ENCODE assay signal across 1 cellular context in the genomic region with DNA sequence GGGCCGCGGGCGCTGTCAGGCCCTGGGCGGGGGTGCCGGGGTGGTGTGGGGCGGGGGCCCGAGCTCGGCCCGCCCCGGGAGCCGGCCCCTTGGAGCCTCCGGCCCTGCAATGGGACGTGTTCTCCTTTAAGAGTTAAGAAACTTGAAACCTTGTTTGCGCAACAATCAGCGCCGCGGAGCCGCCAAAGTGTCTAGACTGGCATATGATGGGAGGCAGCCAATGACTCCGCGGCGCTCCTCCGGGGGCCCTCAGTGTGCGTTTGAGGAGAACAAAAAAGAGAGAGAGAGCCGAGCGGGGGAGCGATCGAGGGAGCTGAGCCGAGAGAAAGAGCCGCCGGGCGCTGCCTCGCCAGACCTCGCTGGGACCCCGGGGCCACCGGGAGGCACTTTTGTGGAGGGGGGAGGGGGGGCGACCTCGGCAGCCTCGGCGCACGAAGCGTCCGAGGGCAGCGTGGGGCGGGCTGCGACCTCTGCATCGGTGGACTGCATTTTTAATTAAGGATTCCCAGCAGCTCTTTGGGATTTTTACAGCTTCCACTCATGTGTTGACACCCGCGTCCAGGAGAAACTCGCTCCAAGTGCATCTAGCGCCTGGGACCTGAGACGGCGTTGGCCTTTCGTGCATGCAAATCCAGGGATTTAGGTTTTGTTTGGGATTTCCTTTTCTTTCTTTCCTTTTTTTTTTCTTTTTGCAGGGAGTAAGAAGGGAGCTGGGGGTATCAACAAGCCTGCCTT.
TF ChIP-seq lines count a peak whose summit lies in the region.

A gene (plus strand): TSS at position 202 of the 735 bp plus-strand sequence. CDS start 1,023 bp downstream, outside the sequence.

TF ChIP-seq in HepG2, 621 proteins besides CTCF, POLR2A, EP300 and RAD21 (continued from another document and continues in another):
- TF ChIP-seq, protein P1, sequence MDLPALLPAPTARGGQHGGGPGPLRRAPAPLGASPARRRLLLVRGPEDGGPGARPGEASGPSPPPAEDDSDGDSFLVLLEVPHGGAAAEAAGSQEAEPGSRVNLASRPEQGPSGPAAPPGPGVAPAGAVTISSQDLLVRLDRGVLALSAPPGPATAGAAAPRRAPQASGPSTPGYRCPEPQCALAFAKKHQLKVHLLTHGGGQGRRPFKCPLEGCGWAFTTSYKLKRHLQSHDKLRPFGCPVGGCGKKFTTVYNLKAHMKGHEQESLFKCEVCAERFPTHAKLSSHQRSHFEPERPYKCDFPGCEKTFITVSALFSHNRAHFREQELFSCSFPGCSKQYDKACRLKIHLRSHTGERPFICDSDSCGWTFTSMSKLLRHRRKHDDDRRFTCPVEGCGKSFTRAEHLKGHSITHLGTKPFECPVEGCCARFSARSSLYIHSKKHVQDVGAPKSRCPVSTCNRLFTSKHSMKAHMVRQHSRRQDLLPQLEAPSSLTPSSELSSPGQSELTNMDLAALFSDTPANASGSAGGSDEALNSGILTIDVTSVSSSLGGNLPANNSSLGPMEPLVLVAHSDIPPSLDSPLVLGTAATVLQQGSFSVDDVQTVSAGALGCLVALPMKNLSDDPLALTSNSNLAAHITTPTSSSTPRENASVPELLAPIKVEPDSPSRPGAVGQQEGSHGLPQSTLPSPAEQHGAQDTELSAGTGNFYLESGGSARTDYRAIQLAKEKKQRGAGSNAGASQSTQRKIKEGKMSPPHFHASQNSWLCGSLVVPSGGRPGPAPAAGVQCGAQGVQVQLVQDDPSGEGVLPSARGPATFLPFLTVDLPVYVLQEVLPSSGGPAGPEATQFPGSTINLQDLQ (CRISPR knock-in tag; IDR thresholded peaks at IDR 0.05), result peak; percentile 63; the same call in 1 of the 2 replicates
- 0 out of 2 replicates have a peak, but pooled peaks have one; percentile 58 for TF ChIP-seq ZSCAN9 (CRISPR knock-in tag; IDR thresholded peaks at IDR 0.05; ENCODE audit: borderline replicate concordance)
- TF ChIP-seq, protein P2, sequence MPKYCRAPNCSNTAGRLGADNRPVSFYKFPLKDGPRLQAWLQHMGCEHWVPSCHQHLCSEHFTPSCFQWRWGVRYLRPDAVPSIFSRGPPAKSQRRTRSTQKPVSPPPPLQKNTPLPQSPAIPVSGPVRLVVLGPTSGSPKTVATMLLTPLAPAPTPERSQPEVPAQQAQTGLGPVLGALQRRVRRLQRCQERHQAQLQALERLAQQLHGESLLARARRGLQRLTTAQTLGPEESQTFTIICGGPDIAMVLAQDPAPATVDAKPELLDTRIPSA (CRISPR knock-in tag; IDR thresholded peaks at IDR 0.05; ENCODE audit: borderline replicate concordance), result no peak
- TF ChIP-seq, protein P3, sequence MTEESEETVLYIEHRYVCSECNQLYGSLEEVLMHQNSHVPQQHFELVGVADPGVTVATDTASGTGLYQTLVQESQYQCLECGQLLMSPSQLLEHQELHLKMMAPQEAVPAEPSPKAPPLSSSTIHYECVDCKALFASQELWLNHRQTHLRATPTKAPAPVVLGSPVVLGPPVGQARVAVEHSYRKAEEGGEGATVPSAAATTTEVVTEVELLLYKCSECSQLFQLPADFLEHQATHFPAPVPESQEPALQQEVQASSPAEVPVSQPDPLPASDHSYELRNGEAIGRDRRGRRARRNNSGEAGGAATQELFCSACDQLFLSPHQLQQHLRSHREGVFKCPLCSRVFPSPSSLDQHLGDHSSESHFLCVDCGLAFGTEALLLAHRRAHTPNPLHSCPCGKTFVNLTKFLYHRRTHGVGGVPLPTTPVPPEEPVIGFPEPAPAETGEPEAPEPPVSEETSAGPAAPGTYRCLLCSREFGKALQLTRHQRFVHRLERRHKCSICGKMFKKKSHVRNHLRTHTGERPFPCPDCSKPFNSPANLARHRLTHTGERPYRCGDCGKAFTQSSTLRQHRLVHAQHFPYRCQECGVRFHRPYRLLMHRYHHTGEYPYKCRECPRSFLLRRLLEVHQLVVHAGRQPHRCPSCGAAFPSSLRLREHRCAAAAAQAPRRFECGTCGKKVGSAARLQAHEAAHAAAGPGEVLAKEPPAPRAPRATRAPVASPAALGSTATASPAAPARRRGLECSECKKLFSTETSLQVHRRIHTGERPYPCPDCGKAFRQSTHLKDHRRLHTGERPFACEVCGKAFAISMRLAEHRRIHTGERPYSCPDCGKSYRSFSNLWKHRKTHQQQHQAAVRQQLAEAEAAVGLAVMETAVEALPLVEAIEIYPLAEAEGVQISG (CRISPR knock-in tag; IDR thresholded peaks at IDR 0.05), result peak; percentile 55
- TF ChIP-seq ZNF33A (CRISPR knock-in tag; IDR thresholded peaks at IDR 0.05; ENCODE audit: borderline replicate concordance), result no peak
- TF ChIP-seq SALL2 (CRISPR knock-in tag; IDR thresholded peaks at IDR 0.05), result no peak
- TF ChIP-seq, protein P4, sequence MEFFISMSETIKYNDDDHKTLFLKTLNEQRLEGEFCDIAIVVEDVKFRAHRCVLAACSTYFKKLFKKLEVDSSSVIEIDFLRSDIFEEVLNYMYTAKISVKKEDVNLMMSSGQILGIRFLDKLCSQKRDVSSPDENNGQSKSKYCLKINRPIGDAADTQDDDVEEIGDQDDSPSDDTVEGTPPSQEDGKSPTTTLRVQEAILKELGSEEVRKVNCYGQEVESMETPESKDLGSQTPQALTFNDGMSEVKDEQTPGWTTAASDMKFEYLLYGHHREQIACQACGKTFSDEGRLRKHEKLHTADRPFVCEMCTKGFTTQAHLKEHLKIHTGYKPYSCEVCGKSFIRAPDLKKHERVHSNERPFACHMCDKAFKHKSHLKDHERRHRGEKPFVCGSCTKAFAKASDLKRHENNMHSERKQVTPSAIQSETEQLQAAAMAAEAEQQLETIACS (CRISPR knock-in tag; IDR thresholded peaks at IDR 0.05), result no peak; the same call in 1 of the 2 replicates
- no peak for TF ChIP-seq DNMT1 (CRISPR knock-in tag; IDR thresholded peaks at IDR 0.05)
- no peak for TF ChIP-seq ZNF230 (CRISPR knock-in tag; IDR thresholded peaks at IDR 0.05)
- TF ChIP-seq MYNN (CRISPR knock-in tag; IDR thresholded peaks at IDR 0.05; ENCODE audit: low read depth), result no peak
- TF ChIP-seq NFE2 (CRISPR knock-in tag; IDR thresholded peaks at IDR 0.05), result no peak
- TF ChIP-seq, protein P5, sequence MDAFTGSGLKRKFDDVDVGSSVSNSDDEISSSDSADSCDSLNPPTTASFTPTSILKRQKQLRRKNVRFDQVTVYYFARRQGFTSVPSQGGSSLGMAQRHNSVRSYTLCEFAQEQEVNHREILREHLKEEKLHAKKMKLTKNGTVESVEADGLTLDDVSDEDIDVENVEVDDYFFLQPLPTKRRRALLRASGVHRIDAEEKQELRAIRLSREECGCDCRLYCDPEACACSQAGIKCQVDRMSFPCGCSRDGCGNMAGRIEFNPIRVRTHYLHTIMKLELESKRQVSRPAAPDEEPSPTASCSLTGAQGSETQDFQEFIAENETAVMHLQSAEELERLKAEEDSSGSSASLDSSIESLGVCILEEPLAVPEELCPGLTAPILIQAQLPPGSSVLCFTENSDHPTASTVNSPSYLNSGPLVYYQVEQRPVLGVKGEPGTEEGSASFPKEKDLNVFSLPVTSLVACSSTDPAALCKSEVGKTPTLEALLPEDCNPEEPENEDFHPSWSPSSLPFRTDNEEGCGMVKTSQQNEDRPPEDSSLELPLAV (CRISPR knock-in tag; conservative IDR thresholded peaks at IDR 0.05; ENCODE audit: low read depth), result no peak
- TF ChIP-seq XRCC5 (optimal IDR thresholded peaks at IDR 0.05; ENCODE audit: low read length), result peak; percentile 26
- no peak for TF ChIP-seq ZNF292 (CRISPR knock-in tag; IDR thresholded peaks at IDR 0.05; ENCODE audit: borderline replicate concordance, low read depth)
- TF ChIP-seq, protein P6, sequence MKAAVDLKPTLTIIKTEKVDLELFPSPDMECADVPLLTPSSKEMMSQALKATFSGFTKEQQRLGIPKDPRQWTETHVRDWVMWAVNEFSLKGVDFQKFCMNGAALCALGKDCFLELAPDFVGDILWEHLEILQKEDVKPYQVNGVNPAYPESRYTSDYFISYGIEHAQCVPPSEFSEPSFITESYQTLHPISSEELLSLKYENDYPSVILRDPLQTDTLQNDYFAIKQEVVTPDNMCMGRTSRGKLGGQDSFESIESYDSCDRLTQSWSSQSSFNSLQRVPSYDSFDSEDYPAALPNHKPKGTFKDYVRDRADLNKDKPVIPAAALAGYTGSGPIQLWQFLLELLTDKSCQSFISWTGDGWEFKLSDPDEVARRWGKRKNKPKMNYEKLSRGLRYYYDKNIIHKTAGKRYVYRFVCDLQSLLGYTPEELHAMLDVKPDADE (CRISPR knock-in tag; IDR thresholded peaks at IDR 0.05), result no peak
- TF ChIP-seq RBM39 (IDR thresholded peaks at IDR 0.05; ENCODE audit: low read depth, low read length, poor library complexity, severe bottlenecking), result no peak
- no peak for TF ChIP-seq ZMYM3 (CRISPR knock-in tag; IDR thresholded peaks at IDR 0.05)
- no peak for TF ChIP-seq ZNF782 (CRISPR knock-in tag; IDR thresholded peaks at IDR 0.05; ENCODE audit: borderline replicate concordance)
- TF ChIP-seq ATF1 (CRISPR knock-in tag; IDR thresholded peaks at IDR 0.05), result no peak
- TF ChIP-seq, protein P7, sequence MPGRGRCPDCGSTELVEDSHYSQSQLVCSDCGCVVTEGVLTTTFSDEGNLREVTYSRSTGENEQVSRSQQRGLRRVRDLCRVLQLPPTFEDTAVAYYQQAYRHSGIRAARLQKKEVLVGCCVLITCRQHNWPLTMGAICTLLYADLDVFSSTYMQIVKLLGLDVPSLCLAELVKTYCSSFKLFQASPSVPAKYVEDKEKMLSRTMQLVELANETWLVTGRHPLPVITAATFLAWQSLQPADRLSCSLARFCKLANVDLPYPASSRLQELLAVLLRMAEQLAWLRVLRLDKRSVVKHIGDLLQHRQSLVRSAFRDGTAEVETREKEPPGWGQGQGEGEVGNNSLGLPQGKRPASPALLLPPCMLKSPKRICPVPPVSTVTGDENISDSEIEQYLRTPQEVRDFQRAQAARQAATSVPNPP (CRISPR knock-in tag; IDR thresholded peaks at IDR 0.05), result no peak
- TF ChIP-seq, protein P8, sequence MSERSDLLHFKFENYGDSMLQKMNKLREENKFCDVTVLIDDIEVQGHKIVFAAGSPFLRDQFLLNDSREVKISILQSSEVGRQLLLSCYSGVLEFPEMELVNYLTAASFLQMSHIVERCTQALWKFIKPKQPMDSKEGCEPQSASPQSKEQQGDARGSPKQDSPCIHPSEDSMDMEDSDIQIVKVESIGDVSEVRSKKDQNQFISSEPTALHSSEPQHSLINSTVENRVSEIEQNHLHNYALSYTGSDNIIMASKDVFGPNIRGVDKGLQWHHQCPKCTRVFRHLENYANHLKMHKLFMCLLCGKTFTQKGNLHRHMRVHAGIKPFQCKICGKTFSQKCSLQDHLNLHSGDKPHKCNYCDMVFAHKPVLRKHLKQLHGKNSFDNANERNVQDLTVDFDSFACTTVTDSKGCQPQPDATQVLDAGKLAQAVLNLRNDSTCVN (CRISPR knock-in tag; IDR thresholded peaks at IDR 0.05; ENCODE audit: borderline replicate concordance), result no peak
- no peak for TF ChIP-seq MIER3 (CRISPR knock-in tag; IDR thresholded peaks at IDR 0.05; ENCODE audit: borderline replicate concordance)
- TF ChIP-seq, protein P9, sequence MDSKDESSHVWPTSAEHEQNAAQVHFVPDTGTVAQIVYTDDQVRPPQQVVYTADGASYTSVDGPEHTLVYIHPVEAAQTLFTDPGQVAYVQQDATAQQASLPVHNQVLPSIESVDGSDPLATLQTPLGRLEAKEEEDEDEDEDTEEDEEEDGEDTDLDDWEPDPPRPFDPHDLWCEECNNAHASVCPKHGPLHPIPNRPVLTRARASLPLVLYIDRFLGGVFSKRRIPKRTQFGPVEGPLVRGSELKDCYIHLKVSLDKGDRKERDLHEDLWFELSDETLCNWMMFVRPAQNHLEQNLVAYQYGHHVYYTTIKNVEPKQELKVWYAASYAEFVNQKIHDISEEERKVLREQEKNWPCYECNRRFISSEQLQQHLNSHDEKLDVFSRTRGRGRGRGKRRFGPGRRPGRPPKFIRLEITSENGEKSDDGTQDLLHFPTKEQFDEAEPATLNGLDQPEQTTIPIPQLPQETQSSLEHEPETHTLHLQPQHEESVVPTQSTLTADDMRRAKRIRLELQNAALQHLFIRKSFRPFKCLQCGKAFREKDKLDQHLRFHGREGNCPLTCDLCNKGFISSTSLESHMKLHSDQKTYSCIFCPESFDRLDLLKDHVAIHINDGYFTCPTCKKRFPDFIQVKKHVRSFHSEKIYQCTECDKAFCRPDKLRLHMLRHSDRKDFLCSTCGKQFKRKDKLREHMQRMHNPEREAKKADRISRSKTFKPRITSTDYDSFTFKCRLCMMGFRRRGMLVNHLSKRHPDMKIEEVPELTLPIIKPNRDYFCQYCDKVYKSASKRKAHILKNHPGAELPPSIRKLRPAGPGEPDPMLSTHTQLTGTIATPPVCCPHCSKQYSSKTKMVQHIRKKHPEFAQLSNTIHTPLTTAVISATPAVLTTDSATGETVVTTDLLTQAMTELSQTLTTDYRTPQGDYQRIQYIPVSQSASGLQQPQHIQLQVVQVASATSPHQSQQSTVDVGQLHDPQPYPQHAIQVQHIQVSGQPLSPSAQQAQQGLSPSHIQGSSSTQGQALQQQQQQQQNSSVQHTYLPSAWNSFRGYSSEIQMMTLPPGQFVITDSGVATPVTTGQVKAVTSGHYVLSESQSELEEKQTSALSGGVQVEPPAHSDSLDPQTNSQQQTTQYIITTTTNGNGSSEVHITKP (CRISPR knock-in tag; IDR thresholded peaks at IDR 0.05; ENCODE audit: low read depth), result no peak
- TF ChIP-seq NFKBIZ (CRISPR knock-in tag; IDR thresholded peaks at IDR 0.05), result no peak
- peak; percentile 18; the same call in 1 of the 2 replicates for TF ChIP-seq SMC3 (IDR thresholded peaks at IDR 0.05; ENCODE audit: low read length)
- TF ChIP-seq AGO1 (IDR thresholded peaks at IDR 0.05; ENCODE audit: low read depth, low read length, poor library complexity, severe bottlenecking), result no peak
- no peak for TF ChIP-seq EED (CRISPR knock-in tag; IDR thresholded peaks at IDR 0.05)
- TF ChIP-seq, protein P10, sequence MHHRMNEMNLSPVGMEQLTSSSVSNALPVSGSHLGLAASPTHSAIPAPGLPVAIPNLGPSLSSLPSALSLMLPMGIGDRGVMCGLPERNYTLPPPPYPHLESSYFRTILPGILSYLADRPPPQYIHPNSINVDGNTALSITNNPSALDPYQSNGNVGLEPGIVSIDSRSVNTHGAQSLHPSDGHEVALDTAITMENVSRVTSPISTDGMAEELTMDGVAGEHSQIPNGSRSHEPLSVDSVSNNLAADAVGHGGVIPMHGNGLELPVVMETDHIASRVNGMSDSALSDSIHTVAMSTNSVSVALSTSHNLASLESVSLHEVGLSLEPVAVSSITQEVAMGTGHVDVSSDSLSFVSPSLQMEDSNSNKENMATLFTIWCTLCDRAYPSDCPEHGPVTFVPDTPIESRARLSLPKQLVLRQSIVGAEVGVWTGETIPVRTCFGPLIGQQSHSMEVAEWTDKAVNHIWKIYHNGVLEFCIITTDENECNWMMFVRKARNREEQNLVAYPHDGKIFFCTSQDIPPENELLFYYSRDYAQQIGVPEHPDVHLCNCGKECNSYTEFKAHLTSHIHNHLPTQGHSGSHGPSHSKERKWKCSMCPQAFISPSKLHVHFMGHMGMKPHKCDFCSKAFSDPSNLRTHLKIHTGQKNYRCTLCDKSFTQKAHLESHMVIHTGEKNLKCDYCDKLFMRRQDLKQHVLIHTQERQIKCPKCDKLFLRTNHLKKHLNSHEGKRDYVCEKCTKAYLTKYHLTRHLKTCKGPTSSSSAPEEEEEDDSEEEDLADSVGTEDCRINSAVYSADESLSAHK (CRISPR knock-in tag; IDR thresholded peaks at IDR 0.05; ENCODE audit: borderline replicate concordance), result no peak
- TF ChIP-seq NR2C2 (CRISPR knock-in tag; IDR thresholded peaks at IDR 0.05; ENCODE audit: borderline replicate concordance), result no peak
